ENCODE assay signal across 13 cellular contexts in the genomic region with DNA sequence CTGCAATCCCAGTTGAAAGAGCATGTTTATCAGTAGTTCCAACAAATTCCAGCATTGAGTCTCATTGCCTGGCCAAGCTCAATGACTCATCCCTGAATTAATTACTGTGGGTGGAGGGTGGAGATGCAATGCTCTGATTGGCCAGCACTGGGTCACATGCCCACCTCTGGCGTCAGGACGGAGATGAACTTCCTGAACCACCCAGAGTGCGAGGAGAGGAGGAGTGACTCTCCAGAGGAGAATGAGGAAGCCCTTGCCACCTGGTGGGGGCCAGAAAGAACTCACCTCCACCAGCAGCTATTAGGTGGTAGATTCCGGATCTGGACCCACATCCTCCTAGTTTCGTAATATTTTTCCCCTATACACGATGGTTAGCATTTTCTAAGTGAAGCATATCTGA.
DNase-seq lines count a peak whose midpoint lies in the region; ATAC-seq and TF ChIP-seq lines count a peak whose summit lies in the region.
"Had no signal": no experiment of that assay in that cellular context is flagged by ENCODE, and none has a peak within 500 bp of the region (broad histone marks: within the 10 kb centered on the region; RNA-seq: fewer than 3 reads in every experiment).

No MANE protein-coding gene starts in this region.

- no peak overlapping the region for H3K27ac Mint-ChIP-seq in H9

- H4K20me1 ChIP-seq in H9 (ENCODE audit: control insufficient read depth, insufficient read depth, insufficient read length) = no peaks in the 10 kb centered on the region

- no peak overlapping the region for H3T11ph ChIP-seq in H9 (ENCODE audit: low read length)

- H2AK5ac ChIP-seq in H9 (ENCODE audit: insufficient read length, low read length) = no peak overlapping the region

- ATAC-seq in HG03378 (IDR thresholded peaks at IDR 0.05; ENCODE audit: unreplicated experiment) (no peak), HG02798 (IDR thresholded peaks at IDR 0.05; ENCODE audit: poor library complexity, unreplicated experiment) (no peak), HG03432 (IDR thresholded peaks at IDR 0.05; ENCODE audit: unreplicated experiment) (no peak)

- H3K27ac ChIP-seq in H9 (ENCODE audit: insufficient read length, low read depth, low read length) (no peak overlapping the region), epithelial cell of prostate (no peak overlapping the region), skin epidermis (peak overlapping the region in 17 of 21 experiments; percentile 24 to 79 (median 65))
- H3K27ac ChIP-seq: coronary artery, Peyer's patch had no signal

- no peaks in the 10 kb centered on the region; the same call in 1 of the 2 replicates for H3K27me3 Mint-ChIP-seq in H9 (ENCODE audit: low read depth)

- no peak overlapping the region for H2BK12ac ChIP-seq in H9 (ENCODE audit: insufficient read length, low read depth, low read length)

- no peak overlapping the region for H4K8ac ChIP-seq in H9 (replicated peaks; ENCODE audit: insufficient read length, low read depth, low read length)

- H3K79me1 ChIP-seq in H9 (ENCODE audit: insufficient read depth, low read depth, low read length, poor library complexity, severe bottlenecking) = no peaks in the 10 kb centered on the region

- no peak overlapping the region for H3K9ac ChIP-seq in H9 (ENCODE audit: extremely low read depth, insufficient read length, low read length)

- H4K91ac ChIP-seq in H9 (ENCODE audit: insufficient read length, low read depth, low read length) = no peak overlapping the region

- H2BK15ac ChIP-seq in H9 (ENCODE audit: low read depth, low read length) = no peak overlapping the region; the same call in 1 of the 2 replicates

- peaks cover 0 to 4% of the 10 kb centered on the region in 2 experiments; a peak in 2 of 4 replicates for H3K4me1 Mint-ChIP-seq in H9
- H3K4me1 Mint-ChIP-seq: neural crest cell had no signal

- H2BK20ac ChIP-seq in H9 (ENCODE audit: low read depth, low read length, poor library complexity, severe bottlenecking) = no peak overlapping the region

- H3K4me1 ChIP-seq in H9 (ENCODE audit: insufficient read depth, low read length) = no peaks in the 10 kb centered on the region
- H3K4me1 ChIP-seq: Peyer's patch had no signal

- no peak overlapping the region for H2BK5ac ChIP-seq in H9 (ENCODE audit: insufficient read length, low read length)

- H3K23ac ChIP-seq in H9 (ENCODE audit: insufficient read length, low read depth, low read length) = no peak overlapping the region

- 0 out of 3 replicates have a peak, but pooled peaks have one; percentile 8 for TF ChIP-seq CTCF in H9 (conservative IDR thresholded peaks at IDR 0.05)

- H3K18ac ChIP-seq in H9 (ENCODE audit: insufficient read length, low read depth, low read length) = no peak overlapping the region

- no peak overlapping the region for H3K4me3 Mint-ChIP-seq in H9
- H3K4me3 Mint-ChIP-seq: neural crest cell had no signal

- H3K4ac ChIP-seq in H9 (ENCODE audit: low read depth, low read length) = no peak overlapping the region

- H3K4me2 ChIP-seq in H9 (ENCODE audit: insufficient read depth, insufficient read length, low read length) = no peak overlapping the region

- no peaks in the 10 kb centered on the region for H3K9me3 ChIP-seq in H9 (ENCODE audit: control insufficient read depth, low read depth, low read length)
- H3K9me3 ChIP-seq: Peyer's patch had no signal

- no peak overlapping the region for H2BK120ac ChIP-seq in H9 (ENCODE audit: low read depth, low read length, poor library complexity, severe bottlenecking)

- no peaks in the 10 kb centered on the region for H3K9me3 Mint-ChIP-seq in H9

- peak; percentile 61 for DNase-seq in H9
- DNase-seq in NOMO-1 treated with dmso at 0.1 percent for 144 hours (lab: John Stamatoyannopoulos, UW; ENCODE audit: unreplicated experiment) = peak; percentile 28
- peak; percentile 18 for DNase-seq in epithelial cell of prostate (ENCODE audit: low read depth, low spot score)
- DNase-seq: activated CD4-positive, alpha-beta T cell treated with anti-CD3 and anti-CD28 coated beads for 1 hour; activated effector memory CD4-positive, alpha-beta T cell treated with anti-CD3 and anti-CD28 coated beads, Interleukin-2, amount 50 U/mL, for 16 hours; Peyer's patch; stimulated activated CD4-positive, alpha-beta T cell treated with anti-CD3 and anti-CD28 coated beads, Interleukin-1b, Interleukin-23, amount 100 ng/mL, for 48 hours had no signal

- H3K14ac ChIP-seq in H9 (ENCODE audit: insufficient read depth, low read length) = no peak overlapping the region; the same call in 1 of the 2 replicates

- no peak overlapping the region for H3K56ac ChIP-seq in H9 (ENCODE audit: insufficient read length, low read depth, low read length)

- peak overlapping the region in 1 of 7 experiments; percentile 16 for H3K4me3 ChIP-seq in skin epidermis
- H3K4me3 ChIP-seq: coronary artery, Peyer's patch had no signal

- no peaks in the 10 kb centered on the region for H3K27me3 ChIP-seq in H9 (ENCODE audit: insufficient read depth, low read length)
- H3K27me3 ChIP-seq: Peyer's patch had no signal

- WGBS in H9 (ENCODE audit: extremely low coverage, insufficient read length, low lambda C conversion rate) = no CpG with 5 or more reads among the region's 6 CpGs

- no peaks in the 10 kb centered on the region for H3K79me2 ChIP-seq in H9 (ENCODE audit: insufficient read depth, low read length)

- no peaks in the 10 kb centered on the region for H3K23me2 ChIP-seq in H9 (ENCODE audit: insufficient read length, low read depth, low read length, poor library complexity, severe bottlenecking)

- H2AFZ ChIP-seq in H9 (ENCODE audit: low read length) = no peak overlapping the region

- H3K36me3 Mint-ChIP-seq in H9 (ENCODE audit: insufficient read depth in 1 of 3, low read depth in 3 of 3) = no peaks in the 10 kb centered on the region

- H4K5ac ChIP-seq in H9 (ENCODE audit: insufficient read length, low read depth, low read length) = no peak overlapping the region

Comparison
In these comparisons a context has a peak if more than half of its experiments do, and no peak if none do; other contexts are left out.
1. H3K27ac ChIP-seq: peak in skin epidermis (17 of 21); none in H9 (single experiment) and epithelial cell of prostate (single experiment).
2. Peak in every context shown above with its lines, with median percentiles within 50 percentile points of each other: DNase-seq.